7 cellular contexts compared by ENCODE assay signal in genomic region chr6:139028658-139029469, GRCh38. TPM values are rescaled to one million over a fixed set of nuclear protein-coding genes. Genes with fewer than 3 reads are reported as not detected.
A peak's percentile ranks its signal among the peaks of the same experiment; 100 is the strongest.
DNase-seq lines count a peak whose midpoint lies in the region; ATAC-seq and TF ChIP-seq lines count a peak whose summit lies in the region.

TSS of gene ABRACL (plus strand) at chr6:139028745. CDS start at chr6:139034161, 5,416 bp downstream.

- peak within 1 kb of the TSS; percentile 81 for H3K9ac ChIP-seq in mammary epithelial cell (ENCODE audit: insufficient read depth, low read length)

- peak; percentile 45 for ATAC-seq in GM18517 (IDR thresholded peaks at IDR 0.05; ENCODE audit: unreplicated experiment)
- ATAC-seq in HG02885 (IDR thresholded peaks at IDR 0.05; ENCODE audit: poor library complexity, unreplicated experiment): peak; percentile 65

- in situ Hi-C loops in mammary epithelial cell (cut with MboI; ENCODE audit: low sequenced_read_pairs in 2 of 2): no loop called here

- DNase-seq in NCI-H187 treated with DMSO at 0.1 percent for 48 hours (lab: John Stamatoyannopoulos, UW) (peak; percentile 60), WERI-Rb-1 (peak; percentile 79), mammary epithelial cell (peak; percentile 77), iPS-NIHi7 (ENCODE audit: extremely low spot score) (peak; percentile 45)
- peak; percentile 67 to 84 for DNase-seq in stimulated activated CD4-positive, alpha-beta T cell treated with anti-CD3 and anti-CD28 coated beads, Interleukin-12 subunit alpha, Interleukin-12 subunit beta, amount 100 ng/mL, for 24 hours (ENCODE audit: low read depth in 2 of 2)

- peaks cover 53% of the 10 kb centered on the region for H3K79me2 ChIP-seq in mammary epithelial cell (ENCODE audit: insufficient read depth, low read length)

- H3K27me3 ChIP-seq in WERI-Rb-1 (ENCODE audit: insufficient read depth, low read depth, severe bottlenecking): no peaks in the 10 kb centered on the region
- H3K27me3 ChIP-seq in mammary epithelial cell (ENCODE audit: insufficient read depth, low read length): no peaks in the 10 kb centered on the region

- no TSS peak for BruUV-seq in mammary epithelial cell (replicated peaks; lab: Mats Ljungman, UMichigan)

- H3K4me3 ChIP-seq in WERI-Rb-1 (ENCODE audit: low read depth, low read length): peak within 1 kb of the TSS; percentile 96
- peak within 1 kb of the TSS; percentile 81 to 98 (median 81) for H3K4me3 ChIP-seq in mammary epithelial cell (replicated peaks in 1 of 3; ENCODE audit: insufficient read depth in 1 of 3, low read depth in 2 of 3, low read length in 3 of 3)

- intact Hi-C loops in mammary epithelial cell (cut with micrococcal nuclease): loop anchor here (2.0 to 5.0 kb wide), 4 partner anchors 42 to 333 kb away; partner anchors contain the start of gene HECA

- peak within 1 kb of the TSS; percentile 98 for H2AFZ ChIP-seq in mammary epithelial cell (ENCODE audit: low read depth, low read length)

- CTCF ChIA-PET in mammary epithelial cell (lab: Charles Lee; ENCODE audit: low non-redundant PET): no interaction called here

- peak within 1 kb of the TSS; percentile 71 for H3K27ac ChIP-seq in WERI-Rb-1
- H3K27ac ChIP-seq in mammary epithelial cell (ENCODE audit: insufficient read depth, low read depth, low read length): peak within 1 kb of the TSS; percentile 83

- H3K36me3 ChIP-seq in WERI-Rb-1 (no peaks in the 10 kb centered on the region; the same call in 1 of the 2 replicates), mammary epithelial cell (ENCODE audit: insufficient read depth, low read length) (no peaks in the 10 kb centered on the region)

- 4% methylated on average over 15 of the region's 77 CpGs for WGBS in mammary epithelial cell (ENCODE audit: low coverage, missing lambda C conversion rate)

- H3K4me2 ChIP-seq in mammary epithelial cell (ENCODE audit: insufficient read depth, low read depth, low read length): peak within 1 kb of the TSS; percentile 85

- dilution Hi-C loops in mammary epithelial cell (cut with HindIII; ENCODE audit: low sequenced_read_pairs): no loop called here

- TF ChIP-seq CTCF in WERI-Rb-1 (IDR thresholded peaks at IDR 0.05; ENCODE audit: low read depth, low read length) (no peak), mammary epithelial cell (conservative IDR thresholded peaks at IDR 0.05 in 1 of 2, IDR thresholded peaks at IDR 0.05 in 1 of 2; ENCODE audit: extremely low read depth in 1 of 2, insufficient read depth in 1 of 2, low read depth in 1 of 2, low read length in 2 of 2) (no peak)

- H3K4me1 ChIP-seq in mammary epithelial cell (ENCODE audit: insufficient read depth, low read length): peaks cover 12% of the 10 kb centered on the region

- H3K9me3 ChIP-seq in WERI-Rb-1 (ENCODE audit: severe bottlenecking): no peaks in the 10 kb centered on the region
- no peaks in the 10 kb centered on the region for H3K9me3 ChIP-seq in mammary epithelial cell (replicated peaks; ENCODE audit: insufficient read depth, low read length)

- no peaks in the 10 kb centered on the region for H4K20me1 ChIP-seq in mammary epithelial cell (ENCODE audit: insufficient read depth, low read length)

RNA-seq across cellular contexts. Expression of gene ABRACL, which starts in this region (rescaled TPM):
- 10 to 100 TPM; 42.5 to 50.4 TPM for total RNA-seq in mammary epithelial cell
- 65.2 TPM for polyA plus RNA-seq in mammary epithelial cell
- polyA minus RNA-seq in mammary epithelial cell: 9.5 TPM

Comparison
In these comparisons a context has a peak if more than half of its experiments do, and no peak if none do; other contexts are left out.
1. Peak in every context shown above with its lines: DNase-seq, ATAC-seq, H3K4me3 ChIP-seq and H3K27ac ChIP-seq.